8 cellular contexts compared by ENCODE assay signal in genomic region chr1:220759147-220759546, GRCh38.
"Had no signal": no experiment of that assay in that cellular context is flagged by ENCODE, and none has a peak within 500 bp of the region (broad histone marks: within the 10 kb centered on the region; RNA-seq: fewer than 3 reads in every experiment).

No MANE protein-coding gene starts in this region.

- ATAC-seq: GM23338 had no signal

- H3K27ac Mint-ChIP-seq: GM23338 had no signal

- H3K4me3 ChIP-seq: GM23338 had no signal

- FAIRE-seq: H1, H54 had no signal

- H3K4me2 ChIP-seq: GM23338 had no signal

- H3K27ac ChIP-seq: HL-60 had no signal

- H3K4me3 Mint-ChIP-seq: GM23338, H9, IgD-negative memory B cell had no signal

- H3K4me1 Mint-ChIP-seq: GM23338, H9 had no signal

- H3K36me3 Mint-ChIP-seq: IgD-negative memory B cell had no signal

- H3K9me3 Mint-ChIP-seq: GM23338, H9, IgD-negative memory B cell had no signal

- DNase-seq: H9, HCEC 1CT, KG1 had no signal

- H2AFZ ChIP-seq: GM23338 had no signal

- H3K27me3 Mint-ChIP-seq: IgD-negative memory B cell had no signal
